3 cellular contexts compared by ENCODE assay signal in the genomic region with DNA sequence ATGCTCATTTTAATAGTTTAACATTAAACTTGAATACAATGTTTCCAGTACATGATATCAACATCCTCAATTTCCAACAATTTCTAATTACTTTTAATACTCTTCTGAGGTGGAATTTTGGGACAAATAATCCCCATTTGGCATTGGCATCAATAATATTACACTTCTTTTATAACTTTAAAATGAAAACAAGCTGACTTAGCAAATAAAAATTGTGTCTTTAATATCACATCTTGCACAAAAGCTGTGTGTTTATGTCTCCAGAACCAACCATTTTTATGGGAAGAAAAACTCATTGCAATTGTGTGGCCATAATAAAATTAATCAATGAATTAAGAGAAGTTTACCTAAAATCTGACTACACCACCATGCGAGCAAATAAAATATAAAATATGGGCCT.
TF ChIP-seq lines count a peak whose summit lies in the region.

No MANE protein-coding gene starts in this region.

TF ChIP-seq in HepG2, 621 proteins besides CTCF, POLR2A, EP300 and RAD21:
- peak; percentile 66 to 80 for TF ChIP-seq MAFK (conservative IDR thresholded peaks at IDR 0.05 in 1 of 2, IDR thresholded peaks at IDR 0.05 in 1 of 2; ENCODE audit: low read length in 2 of 2)
- TF ChIP-seq CCDC6 (CRISPR knock-in tag; IDR thresholded peaks at IDR 0.05): no peak
- TF ChIP-seq MAFF (IDR thresholded peaks at IDR 0.05; ENCODE audit: low read depth, low read length): peak; percentile 74

TF ChIP-seq in IMR-90, 13 proteins besides CTCF, POLR2A, EP300 and RAD21:
- TF ChIP-seq CHD1 (IDR thresholded peaks at IDR 0.05; ENCODE audit: low read depth, low read length) (no peak), MAFK (IDR thresholded peaks at IDR 0.05; ENCODE audit: low read depth, low read length) (peak; percentile 85)
TF ChIP-seq in IMR-90: peak in this region for 1.

TF ChIP-seq in H1, 55 proteins besides CTCF, POLR2A, EP300 and RAD21:
- TF ChIP-seq JUND (IDR thresholded peaks at IDR 0.05; ENCODE audit: low read length) (no peak), MAFK (IDR thresholded peaks at IDR 0.05; ENCODE audit: low read depth, low read length) (peak; percentile 52; the same call in 1 of the 2 replicates)
